ENCODE assay signal across 21 cellular contexts in the genomic region with DNA sequence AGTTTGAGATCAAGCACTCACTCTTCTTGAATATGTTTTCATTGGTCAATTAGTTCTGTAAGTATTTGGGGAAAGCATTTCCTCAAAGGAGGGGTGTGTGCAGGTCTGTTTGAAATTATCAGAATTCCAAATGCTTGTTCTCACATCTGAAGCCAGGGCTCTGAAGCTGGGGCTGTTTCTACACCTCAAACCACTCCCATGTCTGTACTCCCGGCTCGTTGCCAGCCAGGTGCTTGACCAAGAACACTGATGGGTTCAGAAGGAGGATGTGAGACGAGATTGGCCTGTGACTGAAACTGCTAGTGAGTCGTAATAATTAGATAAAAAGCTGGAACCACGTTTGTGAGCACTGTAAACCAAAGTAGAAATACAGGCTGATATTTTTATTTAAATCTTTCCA.
"Had no signal": no experiment of that assay in that cellular context is flagged by ENCODE, and none has a peak within 500 bp of the region (broad histone marks: within the 10 kb centered on the region; RNA-seq: fewer than 3 reads in every experiment).

No MANE protein-coding gene starts in this region.

- H3K4me3 ChIP-seq: ascending aorta, body of pancreas, MG63, SK-N-MC had no signal

- H3K27ac ChIP-seq: ascending aorta, body of pancreas, SK-N-MC, VCaP had no signal

- H3K27ac Mint-ChIP-seq: activated CD4-positive, alpha-beta memory T cell treated with anti-CD3 and anti-CD28 coated beads, Interleukin-2, amount 10 ng/mL, durations not matched to agents 7 days and 5 days; activated CD4-positive, alpha-beta T cell treated with anti-CD3 and anti-CD28 coated beads, Interleukin-2, amount 10 ng/mL, durations not matched to agents 7 days and 5 days; activated naive CD4-positive, alpha-beta T cell treated with anti-CD3 and anti-CD28 coated beads, Interleukin-2, amount 50 U/mL, for 72 hours; activated naive CD8-positive, alpha-beta T cell treated with anti-CD3 and anti-CD28 coated beads, Interleukin-2, amount 50 U/mL, for 24 hours had no signal

- DNase-seq: activated CD4-positive, alpha-beta memory T cell treated with anti-CD3 and anti-CD28 coated beads, Interleukin-2, amount 10 ng/mL, durations not matched to agents 7 days and 5 days; activated CD4-positive, alpha-beta T cell treated with anti-CD3 and anti-CD28 coated beads, Interleukin-2, amount 10 ng/mL, durations not matched to agents 7 days and 5 days; activated CD4-positive, CD25-positive, alpha-beta regulatory T cell; activated naive CD4-positive, alpha-beta T cell; activated naive CD8-positive, alpha-beta T cell treated with anti-CD3 and anti-CD28 coated beads, Interleukin-2, amount 50 U/mL, for 24 hours; activated T-cell treated with anti-CD3 and anti-CD28 coated beads for 4 hours; amniotic stem cell; body of pancreas; central memory CD4-positive, alpha-beta T cell; MG63; NCI-H1105; NCI-H1436; NCI-H1694 treated with DMSO at 0.1 percent for 48 hours; NCI-H2029 treated with DMSO at 0.1 percent for 48 hours; NCI-H510A treated with DMSO at 0.1 percent for 48 hours; T-helper 1 cell had no signal

- H3K4me1 Mint-ChIP-seq: activated CD4-positive, alpha-beta memory T cell treated with anti-CD3 and anti-CD28 coated beads, Interleukin-2, amount 10 ng/mL, durations not matched to agents 7 days and 5 days; activated CD4-positive, alpha-beta T cell treated with anti-CD3 and anti-CD28 coated beads, Interleukin-2, amount 10 ng/mL, durations not matched to agents 7 days and 5 days had no signal

- H3K9me3 ChIP-seq: ascending aorta, body of pancreas, MG63 had no signal

- ATAC-seq: activated naive CD4-positive, alpha-beta T cell treated with anti-CD3 and anti-CD28 coated beads, Interleukin-2, amount 50 U/mL, for 72 hours; activated naive CD8-positive, alpha-beta T cell treated with anti-CD3 and anti-CD28 coated beads, Interleukin-2, amount 50 U/mL, for 24 hours; body of pancreas; Right ventricle myocardium inferior had no signal

- H3K4me1 ChIP-seq: ascending aorta, body of pancreas had no signal

- H3K36me3 Mint-ChIP-seq: activated naive CD4-positive, alpha-beta T cell treated with anti-CD3 and anti-CD28 coated beads, Interleukin-2, amount 50 U/mL, for 72 hours had no signal

- H3K27me3 Mint-ChIP-seq: activated CD4-positive, alpha-beta memory T cell treated with anti-CD3 and anti-CD28 coated beads, Interleukin-2, amount 10 ng/mL, durations not matched to agents 7 days and 5 days; activated CD4-positive, alpha-beta T cell treated with anti-CD3 and anti-CD28 coated beads, Interleukin-2, amount 10 ng/mL, durations not matched to agents 7 days and 5 days had no signal

- H3K27me3 ChIP-seq: ascending aorta, body of pancreas, MG63 had no signal

- H3K4me3 Mint-ChIP-seq: activated CD4-positive, alpha-beta memory T cell treated with anti-CD3 and anti-CD28 coated beads, Interleukin-2, amount 10 ng/mL, durations not matched to agents 7 days and 5 days; activated CD4-positive, alpha-beta T cell treated with anti-CD3 and anti-CD28 coated beads, Interleukin-2, amount 10 ng/mL, durations not matched to agents 7 days and 5 days; activated naive CD8-positive, alpha-beta T cell treated with anti-CD3 and anti-CD28 coated beads, Interleukin-2, amount 50 U/mL, for 24 hours had no signal

- H3K9me3 Mint-ChIP-seq: activated CD4-positive, alpha-beta memory T cell treated with anti-CD3 and anti-CD28 coated beads, Interleukin-2, amount 10 ng/mL, durations not matched to agents 7 days and 5 days; activated CD4-positive, alpha-beta T cell treated with anti-CD3 and anti-CD28 coated beads, Interleukin-2, amount 10 ng/mL, durations not matched to agents 7 days and 5 days; activated naive CD4-positive, alpha-beta T cell treated with anti-CD3 and anti-CD28 coated beads, Interleukin-2, amount 50 U/mL, for 72 hours; activated naive CD8-positive, alpha-beta T cell treated with anti-CD3 and anti-CD28 coated beads, Interleukin-2, amount 50 U/mL, for 24 hours had no signal

- H3K36me3 ChIP-seq: ascending aorta, MG63 had no signal
